Comparison of ENCODE assay signal across 10 cellular contexts in genomic region chr3:122682016-122682374, GRCh38. TPM values are rescaled to one million over a fixed set of nuclear protein-coding genes. Genes with fewer than 3 reads are reported as not detected.
A peak's percentile ranks its signal among the peaks of the same experiment; 100 is the strongest.
DNase-seq lines count a peak whose midpoint lies in the region; ATAC-seq and TF ChIP-seq lines count a peak whose summit lies in the region.
"Had no signal": no experiment of that assay in that cellular context is flagged by ENCODE, and none has a peak within 500 bp of the region (broad histone marks: within the 10 kb centered on the region; RNA-seq: fewer than 3 reads in every experiment).

No MANE protein-coding gene starts in this region.

- WGBS in mesendoderm (ENCODE audit: extremely low coverage, insufficient coverage, low lambda C conversion rate): no CpG with 5 or more reads among the region's 2 CpGs

- H3K79me2 ChIP-seq in mesendoderm (ENCODE audit: control insufficient read depth, insufficient read depth, low read length): no peaks in the 10 kb centered on the region

- H3K9ac ChIP-seq in endocrine pancreas (ENCODE audit: control insufficient read depth, insufficient read depth, low read length): no peak overlapping the region
- no peak overlapping the region for H3K9ac ChIP-seq in mesendoderm (ENCODE audit: low read length)

- peaks cover 27% of the 10 kb centered on the region for H3K36me3 Mint-ChIP-seq in CD8-positive, alpha-beta T cell
- H3K36me3 Mint-ChIP-seq in osteocyte (ENCODE audit: unreplicated experiment): peaks cover 6% of the 10 kb centered on the region

- H3K23ac ChIP-seq in mesendoderm (ENCODE audit: low read length): no peak overlapping the region

- POLR2A ChIA-PET in CD8-positive, alpha-beta T cell (lab: Charles Lee): interaction anchor here (3.9 kb wide), 1 partner anchor 117 kb away, joined by 27 read pairs; the partner anchor contains the start of genes DTX3L and PARP9

- peaks cover 5% of the 10 kb centered on the region for H3K36me3 ChIP-seq in CD8-positive, alpha-beta T cell (ENCODE audit: insufficient read depth, low read length)
- H3K36me3 ChIP-seq in endocrine pancreas (ENCODE audit: control insufficient read depth, insufficient read depth, low read length) (no peaks in the 10 kb centered on the region), mesendoderm (ENCODE audit: control insufficient read depth, insufficient read depth, low read length) (no peaks in the 10 kb centered on the region)

- H3K4me3 Mint-ChIP-seq in CD8-positive, alpha-beta T cell: peak overlapping the region; percentile 93
- H3K4me3 Mint-ChIP-seq in osteocyte (ENCODE audit: unreplicated experiment): peak overlapping the region; percentile 93

- H2BK15ac ChIP-seq in mesendoderm (replicated peaks; ENCODE audit: low read depth): no peak overlapping the region

- H2BK5ac ChIP-seq in mesendoderm (ENCODE audit: low read length): no peak overlapping the region

- H3K4me2 ChIP-seq in mesendoderm (ENCODE audit: low read length): no peak overlapping the region

- H3K4me1 ChIP-seq in CD8-positive, alpha-beta T cell (ENCODE audit: insufficient read depth, low read length): peaks cover 36% of the 10 kb centered on the region
- H3K4me1 ChIP-seq in endocrine pancreas (ENCODE audit: control insufficient read depth, insufficient read depth, low read length) (peaks cover 2% of the 10 kb centered on the region), mesendoderm (ENCODE audit: control insufficient read depth, low read depth, low read length) (no peaks in the 10 kb centered on the region)

- H4K5ac ChIP-seq in mesendoderm (ENCODE audit: low read length): no peak overlapping the region

- DNase-seq in CD8-positive, alpha-beta T cell: no peak
- DNase-seq in M059J (ENCODE audit: low read depth) (peak; percentile 39), osteocyte (ENCODE audit: extremely low spot score, unreplicated experiment) (no peak), mesendoderm (no peak), D341Med (ENCODE audit: low spot score) (no peak)
- DNase-seq: activated CD8-positive, alpha-beta memory T cell treated with anti-CD3 and anti-CD28 coated beads, Interleukin-2, amount 50 U/mL, for 48 hours; NCI-H510A had no signal

- no peaks in the 10 kb centered on the region for H3K9me3 Mint-ChIP-seq in CD8-positive, alpha-beta T cell
- H3K9me3 Mint-ChIP-seq in osteocyte (ENCODE audit: unreplicated experiment): no peaks in the 10 kb centered on the region

- peak overlapping the region; percentile 95 for H3K27ac ChIP-seq in CD8-positive, alpha-beta T cell (ENCODE audit: low read depth, low read length)
- no peak overlapping the region for H3K27ac ChIP-seq in mesendoderm (ENCODE audit: low read depth, low read length)

- no peaks in the 10 kb centered on the region for H3K79me1 ChIP-seq in mesendoderm (ENCODE audit: low read length)

- no peak overlapping the region for H3K4ac ChIP-seq in mesendoderm (ENCODE audit: low read depth, low read length)

- intact Hi-C loops in CD8-positive, alpha-beta T cell (cut with DNase I, micrococcal nuclease): loop anchor here (2.0 to 10.0 kb wide), 7 partner anchors 520 to 1027 kb away; partner anchors contain the start of genes GOLGB1 (in 1 of the 2), HCLS1 (in 1 of the 2) and SEC22A (in 1 of the 2)

- no peak overlapping the region for H2AK5ac ChIP-seq in mesendoderm (ENCODE audit: low read length)

- no peaks in the 10 kb centered on the region for H3K9me3 ChIP-seq in CD8-positive, alpha-beta T cell (ENCODE audit: low read length)
- no peaks in the 10 kb centered on the region for H3K9me3 ChIP-seq in endocrine pancreas (ENCODE audit: control insufficient read depth, low read length)

- no peaks in the 10 kb centered on the region for H3K27me3 ChIP-seq in CD8-positive, alpha-beta T cell (ENCODE audit: insufficient read depth, low read length)
- H3K27me3 ChIP-seq in endocrine pancreas (ENCODE audit: control insufficient read depth, insufficient read depth, low read length) (no peaks in the 10 kb centered on the region), mesendoderm (ENCODE audit: insufficient read depth, low read length, poor library complexity) (no peaks in the 10 kb centered on the region)

- no peak for ATAC-seq in CD8-positive, alpha-beta T cell
- ATAC-seq in GM21360 (IDR thresholded peaks at IDR 0.05; ENCODE audit: unreplicated experiment): no peak
- ATAC-seq in HG02973 (IDR thresholded peaks at IDR 0.05; ENCODE audit: unreplicated experiment): no peak

- peak overlapping the region; percentile 99 for H3K27ac Mint-ChIP-seq in CD8-positive, alpha-beta T cell
- H3K27ac Mint-ChIP-seq in osteocyte (ENCODE audit: unreplicated experiment): peak overlapping the region; percentile 94

- no peak for TF ChIP-seq CTCF in CD8-positive, alpha-beta T cell (IDR thresholded peaks at IDR 0.05)
- no peak for TF ChIP-seq CTCF in osteocyte (IDR thresholded peaks at IDR 0.05)

- peaks cover 57% of the 10 kb centered on the region for H3K4me1 Mint-ChIP-seq in CD8-positive, alpha-beta T cell (ENCODE audit: low read depth)
- peaks cover 44% of the 10 kb centered on the region for H3K4me1 Mint-ChIP-seq in osteocyte (ENCODE audit: unreplicated experiment)

- H3K56ac ChIP-seq in mesendoderm (ENCODE audit: low read length): no peak overlapping the region

- no peaks in the 10 kb centered on the region for H3K27me3 Mint-ChIP-seq in CD8-positive, alpha-beta T cell (ENCODE audit: low read depth)
- no peaks in the 10 kb centered on the region for H3K27me3 Mint-ChIP-seq in osteocyte (ENCODE audit: unreplicated experiment)

- H4K8ac ChIP-seq in mesendoderm (ENCODE audit: low read depth, low read length): no peak overlapping the region

- peak overlapping the region; percentile 88 for H3K4me3 ChIP-seq in CD8-positive, alpha-beta T cell (ENCODE audit: low read depth, low read length)
- H3K4me3 ChIP-seq in endocrine pancreas (ENCODE audit: control insufficient read depth, insufficient read depth, low read length) (peak overlapping the region; percentile 76), mesendoderm (ENCODE audit: low read length) (no peak overlapping the region)

- no peak overlapping the region for H3K18ac ChIP-seq in mesendoderm (ENCODE audit: low read length)

- H2BK120ac ChIP-seq in mesendoderm (ENCODE audit: low read depth, low read length): no peak overlapping the region

- CTCF ChIA-PET in CD8-positive, alpha-beta T cell (lab: Charles Lee): interaction anchor here (6.9 kb wide), 1 partner anchor 121 kb away, joined by 184 read pairs; the partner anchor contains the start of genes DTX3L and PARP9

RNA-seq across cellular contexts. Expression of gene PARP14, which starts 1.4 kb away (rescaled TPM):
- total RNA-seq in CD8-positive, alpha-beta T cell: 10 to 100 TPM; 39.8 to 42.3 TPM
- 135 and 158 TPM in 2 replicates for total RNA-seq in M059J (2014; rRNA removed; shearing (Covaris generic))
- 48.1 and 48.4 TPM in 2 replicates for total RNA-seq in osteocyte
- 5.2 TPM for polyA plus RNA-seq in mesendoderm (2013, experiment 1 of 2)
- polyA plus RNA-seq in mesendoderm (2013, experiment 2 of 2): 5.0 TPM
